10 cellular contexts compared by ENCODE assay signal in the genomic region with DNA sequence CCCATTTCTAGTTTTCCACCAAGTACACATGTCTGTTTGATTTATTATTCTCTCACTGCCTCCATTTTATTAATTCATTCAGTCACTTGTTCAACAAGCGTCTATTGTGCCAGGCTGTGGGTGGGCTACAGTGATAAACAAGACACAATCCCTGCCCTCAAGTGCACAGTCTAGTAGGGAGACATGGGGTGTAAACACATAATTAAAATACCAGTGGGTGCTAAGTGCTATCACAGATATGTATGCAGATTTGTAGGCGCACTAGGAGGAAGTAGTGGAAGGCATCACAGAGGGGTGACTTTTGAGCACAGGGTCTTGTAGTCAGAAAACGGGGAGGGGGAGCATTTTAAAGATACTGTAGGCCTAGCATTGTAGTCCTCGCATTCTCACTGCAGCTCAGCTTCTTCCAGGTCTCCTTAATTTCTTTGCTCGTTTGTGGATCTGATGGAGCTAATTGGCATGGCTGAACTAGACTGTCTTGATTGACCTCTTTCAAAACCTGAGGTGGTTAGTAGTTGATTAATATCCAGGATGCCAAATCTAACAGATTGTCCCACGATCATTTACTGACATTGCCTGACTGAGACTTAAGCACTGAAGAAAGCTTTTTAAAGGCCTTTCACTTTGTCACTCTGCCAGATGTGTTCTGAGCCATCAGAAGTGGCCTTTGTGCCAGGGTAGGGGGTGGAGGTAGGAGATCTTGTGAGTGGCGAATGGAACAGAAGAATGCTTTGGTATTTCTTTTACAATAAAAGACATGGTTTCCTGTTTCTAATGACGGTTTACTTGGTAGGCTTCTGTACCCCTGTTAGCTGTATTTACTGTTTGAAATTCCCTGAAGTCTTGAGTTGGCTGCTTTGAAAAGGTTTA.
A peak's percentile ranks its signal among the peaks of the same experiment; 100 is the strongest.
DNase-seq lines count a peak whose midpoint lies in the region; ATAC-seq and TF ChIP-seq lines count a peak whose summit lies in the region.
"Had no signal": no experiment of that assay in that cellular context is flagged by ENCODE, and none has a peak within 500 bp of the region (broad histone marks: within the 10 kb centered on the region; RNA-seq: fewer than 3 reads in every experiment).

No MANE protein-coding gene starts in this region.

- ATAC-seq in HG03108 (IDR thresholded peaks at IDR 0.05; ENCODE audit: unreplicated experiment) (no peak), GM18517 (IDR thresholded peaks at IDR 0.05; ENCODE audit: unreplicated experiment) (no peak), HG02840 (IDR thresholded peaks at IDR 0.05; ENCODE audit: low FRiP score, unreplicated experiment) (no peak)

- H3K4me1 ChIP-seq in Caco-2 = peaks cover 64% of the 10 kb centered on the region
- peaks cover 37% of the 10 kb centered on the region for H3K4me1 ChIP-seq in colonic mucosa

- POLR2A ChIA-PET in Caco-2 (lab: Charles Lee) = no interaction called here

- no peak overlapping the region for H3K4me3 ChIP-seq in Caco-2 (ENCODE audit: low read depth, low read length)
- H3K4me3 ChIP-seq in colonic mucosa = no peak overlapping the region

- H3K27me3 Mint-ChIP-seq in Caco-2 (ENCODE audit: insufficient read depth, unreplicated experiment) (no peaks in the 10 kb centered on the region), nephron progenitor cell (ENCODE audit: low read depth, poor library complexity) (peaks cover 3% of the 10 kb centered on the region)

- H3K36me3 Mint-ChIP-seq in Caco-2 (ENCODE audit: insufficient read depth, unreplicated experiment) (peaks cover 17% of the 10 kb centered on the region), nephron progenitor cell (ENCODE audit: low read depth) (peaks cover 4% of the 10 kb centered on the region)

- H3K4me3 Mint-ChIP-seq in Caco-2 (ENCODE audit: unreplicated experiment) (no peak overlapping the region), nephron progenitor cell (no peak overlapping the region)

- no peak overlapping the region for H3K27ac ChIP-seq in colonic mucosa
- H3K27ac ChIP-seq: KMS-11 had no signal

- TF ChIP-seq CTCF in Caco-2 (IDR thresholded peaks at IDR 0.05; ENCODE audit: insufficient read depth in 1 of 2, low read depth in 1 of 2, low read length in 1 of 2, severe bottlenecking in 1 of 2, unreplicated experiment in 1 of 2) (no peak), colonic mucosa (IDR thresholded peaks at IDR 0.05) (no peak), nephron progenitor cell (IDR thresholded peaks at IDR 0.05) (no peak)

- H3K9me3 Mint-ChIP-seq in Caco-2 (ENCODE audit: unreplicated experiment) (no peaks in the 10 kb centered on the region), nephron progenitor cell (no peaks in the 10 kb centered on the region)

- intact Hi-C loops in Caco-2 (cut with micrococcal nuclease; ENCODE audit: unreplicated experiment) (no loop called here), colonic mucosa (cut with DNase I) (no loop called here)

- H3K4me1 Mint-ChIP-seq in Caco-2 (ENCODE audit: low read depth, unreplicated experiment) (peaks cover 56% of the 10 kb centered on the region), nephron progenitor cell (peaks cover 61% of the 10 kb centered on the region)

- H3K36me3 ChIP-seq in Caco-2 (ENCODE audit: control insufficient read depth, insufficient read depth, low read length) (no peaks in the 10 kb centered on the region), colonic mucosa (no peaks in the 10 kb centered on the region)

- DNase-seq in Caco-2 (no peak), NCI-H2029 treated with DMSO at 0.1 percent for 48 hours (lab: John Stamatoyannopoulos, UW) (peak; percentile 34), colonic mucosa (peak; percentile 61), nephron progenitor cell (no peak), NAMALWA (ENCODE audit: low spot score) (no peak)
- DNase-seq: SHP77 had no signal

- H3K27me3 ChIP-seq in Caco-2 (replicated peaks; ENCODE audit: control insufficient read depth, insufficient read depth, low read length) (no peaks in the 10 kb centered on the region), colonic mucosa (no peaks in the 10 kb centered on the region)

- BruUV-seq in Caco-2 (replicated peaks; lab: Mats Ljungman, UMichigan) = no TSS peak

- H3K27ac Mint-ChIP-seq in Caco-2 (ENCODE audit: unreplicated experiment) = peak overlapping the region; percentile 94
- peak overlapping the region; percentile 82 for H3K27ac Mint-ChIP-seq in nephron progenitor cell

- CTCF ChIA-PET in Caco-2 (lab: Charles Lee) = interaction anchor here (0.9 to 2.1 kb wide), 3 partner anchors 16 to 117 kb away, joined by 3 to 8 read pairs (median 7); partner anchors contain the start of gene DIP2B

- H3K9me3 ChIP-seq in Caco-2 (no peaks in the 10 kb centered on the region), colonic mucosa (no peaks in the 10 kb centered on the region)

- peak overlapping the region in 1 of 2 donors; percentile 41 for H3K9ac ChIP-seq in colonic mucosa (ENCODE audit: low read depth in 2 of 2, low read length in 2 of 2)
- H3K9ac ChIP-seq: KMS-11 had no signal

Comparison
In these comparisons a context has a peak if more than half of its experiments do, and no peak if none do; other contexts are left out.
1. DNase-seq: peak in NCI-H2029 treated with DMSO at 0.1 percent for 48 hours (single experiment) and colonic mucosa (single experiment); none in Caco-2 (0 of 2), nephron progenitor cell (single experiment) and NAMALWA (single experiment).